12 cellular contexts compared by ENCODE assay signal in genomic region chr20:48737463-48738093, GRCh38.
DNase-seq lines count a peak whose midpoint lies in the region; ATAC-seq, FAIRE-seq and TF ChIP-seq lines count a peak whose summit lies in the region.
"Had no signal": no experiment of that assay in that cellular context is flagged by ENCODE, and none has a peak within 500 bp of the region (broad histone marks: within the 10 kb centered on the region; RNA-seq: fewer than 3 reads in every experiment).

No MANE protein-coding gene starts in this region.

- H3K4me3 ChIP-seq in HepG2 (replicated peaks in 1 of 3; ENCODE audit: insufficient read depth in 1 of 3, low read depth in 2 of 3, low read length in 3 of 3) (peak overlapping the region in 1 of 3 experiments; percentile 63; a peak in 2 of 6 replicates), right lobe of liver (no peak overlapping the region), lower lobe of right lung (no peak overlapping the region), upper lobe of right lung (no peak overlapping the region), MM.1S (ENCODE audit: low read length) (no peak overlapping the region)

- H2AFZ ChIP-seq in HepG2 (ENCODE audit: low read length) (no peak overlapping the region), MM.1S (ENCODE audit: low read length) (no peak overlapping the region)

- TF ChIP-seq CTCF in HepG2 (CRISPR knock-in tag; IDR thresholded peaks at IDR 0.05) (no peak), right lobe of liver (IDR thresholded peaks at IDR 0.05) (no peak), lower lobe of right lung (IDR thresholded peaks at IDR 0.05) (no peak), upper lobe of right lung (IDR thresholded peaks at IDR 0.05) (no peak), MM.1S (IDR thresholded peaks at IDR 0.05; ENCODE audit: low read length) (no peak)

- in situ Hi-C loops in HepG2 (cut with HindIII; ENCODE audit: extremely low pct_ligation_motif_present, low pct_unique_long_range_greater_than_20kb) = no loop called here

- H3K79me2 ChIP-seq in HepG2 (ENCODE audit: insufficient read depth, low read length) (no peaks in the 10 kb centered on the region), MM.1S (ENCODE audit: low read length) (no peaks in the 10 kb centered on the region)

- POLR2A ChIA-PET in HepG2 (lab: Yijun Ruan, JAX) = no interaction called here

- TF ChIP-seq POLR2A in HepG2 (IDR thresholded peaks at IDR 0.05; ENCODE audit: insufficient read depth in 1 of 2, low read depth in 2 of 2, low read length in 2 of 2) (no peak), right lobe of liver (IDR thresholded peaks at IDR 0.05) (no peak)

- H3K9me2 ChIP-seq in MM.1S (replicated peaks; ENCODE audit: insufficient read depth, low read length) = no peaks in the 10 kb centered on the region

- intact Hi-C loops in HepG2 (cut with micrococcal nuclease; ENCODE audit: unreplicated experiment) (no loop called here), right lobe of liver (cut with DNase I) (no loop called here), lower lobe of right lung (cut with DNase I) (no loop called here), upper lobe of right lung (cut with DNase I) (no loop called here)

- no TSS peak for BruUV-seq in HepG2 (replicated peaks; lab: Mats Ljungman, UMichigan)

- no peaks in the 10 kb centered on the region for H3F3A ChIP-seq in MM.1S (ENCODE audit: insufficient read depth, low read length)

- peak; percentile 67 for FAIRE-seq in HepG2 (lab: Jason Lieb, UNC)

- no peak for DNase-seq in HepG2 (ENCODE audit: low spot score)
- no peak for DNase-seq in right lobe of liver
- DNase-seq in amygdala (lab: John Stamatoyannopoulos, UW) = peak in 34 of 56 donors; percentile 17 to 84 (median 58)
- no peak for DNase-seq in lower lobe of right lung
- DNase-seq in upper lobe of right lung = no peak
- no peak for DNase-seq in MM.1S
- no peak for DNase-seq in middle frontal gyrus (ENCODE audit: extremely low spot score, low spot score)
- DNase-seq: activated effector memory CD4-positive, alpha-beta T cell treated with anti-CD3 and anti-CD28 coated beads, Interleukin-2, amount 50 U/mL, for 16 hours; NCI-H524 treated with DMSO at 0.1 percent for 48 hours had no signal

- WGBS in HepG2 (ENCODE audit: low lambda C conversion rate) = 57% methylated on average over 8 of the region's 8 CpGs
- WGBS in right lobe of liver (ENCODE audit: insufficient coverage, low coverage, low lambda C conversion rate, missing lambda C conversion rate) = 85% methylated on average over 4 of the region's 8 CpGs

- no peak for TF ChIP-seq RAD21 in HepG2 (CRISPR knock-in tag; IDR thresholded peaks at IDR 0.05)

- peaks cover 3 to 16% of the 10 kb centered on the region in 2 experiments; a peak in 3 of 5 replicates for H3K27me3 ChIP-seq in HepG2 (ENCODE audit: control insufficient read depth in 1 of 2, insufficient read depth in 2 of 2, low read length in 2 of 2)
- H3K27me3 ChIP-seq in right lobe of liver = no peaks in the 10 kb centered on the region
- H3K27me3 ChIP-seq in lower lobe of right lung (ENCODE audit: low read depth) = no peaks in the 10 kb centered on the region
- no peaks in the 10 kb centered on the region for H3K27me3 ChIP-seq in upper lobe of right lung
- H3K27me3 ChIP-seq in MM.1S (replicated peaks; ENCODE audit: insufficient read depth, low read length) = no peaks in the 10 kb centered on the region

- TF ChIP-seq EP300 in HepG2 (IDR thresholded peaks at IDR 0.05; ENCODE audit: low read depth in 2 of 2, low read length in 2 of 2) (no peak), HepG2 (CRISPR knock-in tag; IDR thresholded peaks at IDR 0.05; ENCODE audit: borderline replicate concordance) (no peak)

- no peaks in the 10 kb centered on the region for H3K36me3 ChIP-seq in HepG2 (replicated peaks in 1 of 2; ENCODE audit: control insufficient read depth in 1 of 2, insufficient read depth in 2 of 2, low read length in 2 of 2)
- no peaks in the 10 kb centered on the region for H3K36me3 ChIP-seq in right lobe of liver
- peaks cover 28% of the 10 kb centered on the region for H3K36me3 ChIP-seq in lower lobe of right lung
- no peaks in the 10 kb centered on the region for H3K36me3 ChIP-seq in upper lobe of right lung
- no peaks in the 10 kb centered on the region for H3K36me3 ChIP-seq in MM.1S (replicated peaks; ENCODE audit: insufficient read depth, low read length)

- H3K9me3 ChIP-seq in HepG2 (ENCODE audit: low read length) = no peaks in the 10 kb centered on the region
- no peaks in the 10 kb centered on the region for H3K9me3 ChIP-seq in right lobe of liver
- H3K9me3 ChIP-seq in lower lobe of right lung = no peaks in the 10 kb centered on the region
- no peaks in the 10 kb centered on the region for H3K9me3 ChIP-seq in upper lobe of right lung
- H3K9me3 ChIP-seq in MM.1S (replicated peaks; ENCODE audit: insufficient read depth, low read length) = no peaks in the 10 kb centered on the region

- no peak overlapping the region for H3K27ac ChIP-seq in HepG2 (ENCODE audit: extremely low read length, insufficient read depth, low read length)
- no peak overlapping the region for H3K27ac ChIP-seq in right lobe of liver
- H3K27ac ChIP-seq in lower lobe of right lung = peak overlapping the region; percentile 68
- peak overlapping the region; percentile 30 for H3K27ac ChIP-seq in upper lobe of right lung
- no peak overlapping the region for H3K27ac ChIP-seq in MM.1S (ENCODE audit: low read length)
- H3K27ac ChIP-seq: VCaP had no signal

- H3K4me1 ChIP-seq in HepG2 (ENCODE audit: insufficient read depth, low read length) = peaks cover 26% of the 10 kb centered on the region
- no peaks in the 10 kb centered on the region for H3K4me1 ChIP-seq in right lobe of liver
- peaks cover 63% of the 10 kb centered on the region for H3K4me1 ChIP-seq in lower lobe of right lung
- peaks cover 22% of the 10 kb centered on the region for H3K4me1 ChIP-seq in upper lobe of right lung
- no peaks in the 10 kb centered on the region for H3K4me1 ChIP-seq in MM.1S (ENCODE audit: low read length)

- CTCF ChIA-PET in HepG2 (lab: Yijun Ruan, JAX; ENCODE audit: low intra/inter-chr PET ratio, low total read pairs) = no interaction called here

- H3K4me2 ChIP-seq in HepG2 (ENCODE audit: low read depth, low read length) = peak overlapping the region; percentile 90
- H3K4me2 ChIP-seq in MM.1S (ENCODE audit: low read depth, low read length) = no peak overlapping the region

- H4K20me1 ChIP-seq in HepG2 (ENCODE audit: insufficient read depth, low read length) = no peaks in the 10 kb centered on the region
- no peaks in the 10 kb centered on the region for H4K20me1 ChIP-seq in MM.1S (ENCODE audit: insufficient read depth, low read length)

- ATAC-seq in HepG2 (no peak), right lobe of liver (no peak), lower lobe of right lung (no peak), upper lobe of right lung (no peak), GM18870 (IDR thresholded peaks at IDR 0.05; ENCODE audit: unreplicated experiment) (no peak)
- ATAC-seq: HCT116 had no signal

- H3K9ac ChIP-seq in HepG2 (ENCODE audit: insufficient read depth, low read depth, low read length) = no peak overlapping the region
- H3K9ac ChIP-seq in MM.1S (ENCODE audit: low read length) = no peak overlapping the region

TF ChIP-seq in HepG2, 621 proteins besides CTCF, POLR2A, EP300 and RAD21 (continues in another document):
- TF ChIP-seq RFXAP (CRISPR knock-in tag; IDR thresholded peaks at IDR 0.05; ENCODE audit: borderline replicate concordance) (no peak), ZBTB42 (CRISPR knock-in tag; IDR thresholded peaks at IDR 0.05) (0 out of 2 replicates have a peak, but pooled peaks have one; percentile 1), ZMYM3 (CRISPR knock-in tag; IDR thresholded peaks at IDR 0.05) (peak; percentile 76; the same call in 1 of the 2 replicates), ZNF788 (CRISPR knock-in tag; IDR thresholded peaks at IDR 0.05; ENCODE audit: borderline replicate concordance) (no peak), ZNF343 (CRISPR knock-in tag; IDR thresholded peaks at IDR 0.05) (0 out of 2 replicates have a peak, but pooled peaks have one; percentile 1), CAMTA2 (CRISPR knock-in tag; IDR thresholded peaks at IDR 0.05; ENCODE audit: borderline replicate concordance) (no peak), ZNF329 (CRISPR knock-in tag; IDR thresholded peaks at IDR 0.05; ENCODE audit: low read depth) (peak; percentile 99), PHF20 (CRISPR knock-in tag; IDR thresholded peaks at IDR 0.05) (no peak), NFKBIZ (CRISPR knock-in tag; IDR thresholded peaks at IDR 0.05) (0 out of 2 replicates have a peak, but pooled peaks have one; percentile 16), UBTF (CRISPR knock-in tag; IDR thresholded peaks at IDR 0.05) (no peak), WIZ (CRISPR knock-in tag; IDR thresholded peaks at IDR 0.05) (no peak), ZNF558 (CRISPR knock-in tag; IDR thresholded peaks at IDR 0.05; ENCODE audit: borderline replicate concordance) (no peak), TARDBP (CRISPR knock-in tag; IDR thresholded peaks at IDR 0.05) (0 out of 2 replicates have a peak, but pooled peaks have one; percentile 1)

Comparison
In these comparisons a context has a peak if more than half of its experiments do, and no peak if none do; other contexts are left out.
1. DNase-seq: peak in amygdala (34 of 56); none in HepG2 (single experiment), right lobe of liver (0 of 3), lower lobe of right lung (single experiment), upper lobe of right lung (single experiment), MM.1S (single experiment) and middle frontal gyrus (single experiment).
2. H3K27ac ChIP-seq: peak in lower lobe of right lung (single experiment) and upper lobe of right lung (single experiment); none in HepG2 (single experiment), right lobe of liver (0 of 3) and MM.1S (single experiment).